8 cellular contexts compared by ENCODE assay signal in genomic region chr17:80764627-80765147, GRCh38.
DNase-seq lines count a peak whose midpoint lies in the region; ATAC-seq and TF ChIP-seq lines count a peak whose summit lies in the region.
"Not testable (repeated sequence)": the region's sequence is repeated elsewhere in the genome, so short reads cannot be mapped to it uniquely, and the experiment has no call there.

No MANE protein-coding gene starts in this region.

- not testable (repeated sequence) for H3K27me3 ChIP-seq in CD8-positive, alpha-beta memory T cell (ENCODE audit: insufficient read depth, low read length, poor library complexity, severe bottlenecking)

- H3K4me3 Mint-ChIP-seq in CD8-positive, alpha-beta memory T cell, result peak overlapping the region in 5 of 7 donors; percentile 60 to 82 (median 65)
- H3K4me3 Mint-ChIP-seq in WTC11, result not testable (repeated sequence)
- peak overlapping the region; percentile 51 for H3K4me3 Mint-ChIP-seq in activated T-cell treated with anti-CD3 and anti-CD28 coated beads, Interleukin-2, amount 50 U/mL, for 4 hours
- peak overlapping the region; percentile 37 for H3K4me3 Mint-ChIP-seq in activated naive CD8-positive, alpha-beta T cell treated with anti-CD3 and anti-CD28 coated beads, Interleukin-2, amount 10 ng/mL, durations not matched to agents 7 days and 5 days
- peak overlapping the region; percentile 44 to 75 (median 57) for H3K4me3 Mint-ChIP-seq in immature natural killer cell
- H3K4me3 Mint-ChIP-seq in stimulated activated naive CD8-positive, alpha-beta T cell treated with anti-CD3 and anti-CD28 coated beads, Interleukin-15, Interleukin-2, amounts not matched to agents 100 ng/mL and 50 ng/mL, for 24 hours, result peak overlapping the region; percentile 43

- H3K9me3 ChIP-seq in CD8-positive, alpha-beta memory T cell (ENCODE audit: low read length), result not testable (repeated sequence)

- ATAC-seq in WTC11; activated T-cell treated with anti-CD3 and anti-CD28 coated beads, Interleukin-2, amount 50 U/mL, for 4 hours; activated naive CD8-positive, alpha-beta T cell treated with anti-CD3 and anti-CD28 coated beads, Interleukin-2, amount 10 ng/mL, durations not matched to agents 7 days and 5 days (ENCODE audit: low read depth): not testable (repeated sequence)

- H3K27ac ChIP-seq in CD8-positive, alpha-beta memory T cell (ENCODE audit: low read depth, low read length), result not testable (repeated sequence)

- peak overlapping the region; percentile 40 for H3K4me3 ChIP-seq in CD8-positive, alpha-beta memory T cell (ENCODE audit: low read length)

- H3K4me1 ChIP-seq in CD8-positive, alpha-beta memory T cell (ENCODE audit: insufficient read depth, low read length), result peaks cover 51% of the 10 kb centered on the region

- H3K4me1 Mint-ChIP-seq in CD8-positive, alpha-beta memory T cell, result peaks cover 53 to 67% (median 65%) of the 10 kb centered on the region in 3 donors
- H3K4me1 Mint-ChIP-seq in WTC11, result not testable (repeated sequence)
- H3K4me1 Mint-ChIP-seq in activated T-cell treated with anti-CD3 and anti-CD28 coated beads, Interleukin-2, amount 50 U/mL, for 4 hours (ENCODE audit: low read depth), result peaks cover 67% of the 10 kb centered on the region
- peaks cover 62% of the 10 kb centered on the region for H3K4me1 Mint-ChIP-seq in activated naive CD8-positive, alpha-beta T cell treated with anti-CD3 and anti-CD28 coated beads, Interleukin-2, amount 10 ng/mL, durations not matched to agents 7 days and 5 days
- peaks cover 42 to 49% of the 10 kb centered on the region in 2 donors for H3K4me1 Mint-ChIP-seq in immature natural killer cell
- H3K4me1 Mint-ChIP-seq in stimulated activated naive CD8-positive, alpha-beta T cell treated with anti-CD3 and anti-CD28 coated beads, Interleukin-15, Interleukin-2, amounts not matched to agents 100 ng/mL and 50 ng/mL, for 24 hours (ENCODE audit: low read depth), result peaks cover 70% of the 10 kb centered on the region

- not testable (repeated sequence) for H3K27me3 Mint-ChIP-seq in CD8-positive, alpha-beta memory T cell; WTC11 (ENCODE audit: low read depth); activated T-cell treated with anti-CD3 and anti-CD28 coated beads, Interleukin-2, amount 50 U/mL, for 4 hours (ENCODE audit: low read depth); activated naive CD8-positive, alpha-beta T cell treated with anti-CD3 and anti-CD28 coated beads, Interleukin-2, amount 10 ng/mL, durations not matched to agents 7 days and 5 days; immature natural killer cell (ENCODE audit: low read depth in 3 of 3); stimulated activated naive CD8-positive, alpha-beta T cell treated with anti-CD3 and anti-CD28 coated beads, Interleukin-15, Interleukin-2, amounts not matched to agents 100 ng/mL and 50 ng/mL, for 24 hours

- not testable (repeated sequence) for H3K36me3 ChIP-seq in CD8-positive, alpha-beta memory T cell (ENCODE audit: insufficient read depth, low read length)

- not testable (repeated sequence) for H3K9me3 Mint-ChIP-seq in CD8-positive, alpha-beta memory T cell; WTC11; activated T-cell treated with anti-CD3 and anti-CD28 coated beads, Interleukin-2, amount 50 U/mL, for 4 hours; activated naive CD8-positive, alpha-beta T cell treated with anti-CD3 and anti-CD28 coated beads, Interleukin-2, amount 10 ng/mL, durations not matched to agents 7 days and 5 days; immature natural killer cell; stimulated activated naive CD8-positive, alpha-beta T cell treated with anti-CD3 and anti-CD28 coated beads, Interleukin-15, Interleukin-2, amounts not matched to agents 100 ng/mL and 50 ng/mL, for 24 hours

- not testable (repeated sequence) for DNase-seq in CD8-positive, alpha-beta memory T cell; WTC11 (ENCODE audit: low spot score); activated T-cell treated with anti-CD3 and anti-CD28 coated beads, Interleukin-2, amount 50 U/mL, for 4 hours; activated naive CD8-positive, alpha-beta T cell treated with anti-CD3 and anti-CD28 coated beads, Interleukin-2, amount 10 ng/mL, durations not matched to agents 7 days and 5 days; immature natural killer cell
- DNase-seq in KBM-7 (peak; percentile 70), OCI-M1 (lab: John Stamatoyannopoulos, UW) (peak; percentile 11)

- POLR2A ChIA-PET in CD8-positive, alpha-beta memory T cell (lab: Charles Lee); WTC11 (lab: Charles Lee): not testable (repeated sequence)
- POLR2A ChIA-PET in activated naive CD8-positive, alpha-beta T cell treated with anti-CD3 and anti-CD28 coated beads, Interleukin-2, amount 10 ng/mL, durations not matched to agents 7 days and 5 days (lab: Charles Lee), result interaction anchor here (1.4 kb wide), 1 partner anchor 10 kb away, joined by 3 read pairs; no protein-coding TSS in a partner anchor

- not testable (repeated sequence) for H3K36me3 Mint-ChIP-seq in CD8-positive, alpha-beta memory T cell; WTC11; immature natural killer cell
- H3K36me3 Mint-ChIP-seq in activated T-cell treated with anti-CD3 and anti-CD28 coated beads, Interleukin-2, amount 50 U/mL, for 4 hours (ENCODE audit: insufficient read depth), result peaks cover 14% of the 10 kb centered on the region
- peaks cover 14% of the 10 kb centered on the region for H3K36me3 Mint-ChIP-seq in activated naive CD8-positive, alpha-beta T cell treated with anti-CD3 and anti-CD28 coated beads, Interleukin-2, amount 10 ng/mL, durations not matched to agents 7 days and 5 days
- H3K36me3 Mint-ChIP-seq in stimulated activated naive CD8-positive, alpha-beta T cell treated with anti-CD3 and anti-CD28 coated beads, Interleukin-15, Interleukin-2, amounts not matched to agents 100 ng/mL and 50 ng/mL, for 24 hours (ENCODE audit: low read depth), result peaks cover 23% of the 10 kb centered on the region

- in situ Hi-C loops in KBM-7 (cut with MboI; ENCODE audit: low pct_unique_long_range_greater_than_20kb, low sequenced_read_pairs), result not testable (repeated sequence)

- not testable (repeated sequence) for TF ChIP-seq CTCF in WTC11 (IDR thresholded peaks at IDR 0.05)

- H3K27ac Mint-ChIP-seq in CD8-positive, alpha-beta memory T cell, result peak overlapping the region; percentile 48 to 96 (median 77)
- H3K27ac Mint-ChIP-seq in WTC11 (0 out of 2 replicates have a peak overlapping the region, but pooled peaks have one; percentile 32), immature natural killer cell (peak overlapping the region in 5 of 6 donors; percentile 66 to 81 (median 71))
- peak overlapping the region; percentile 77 for H3K27ac Mint-ChIP-seq in activated naive CD8-positive, alpha-beta T cell treated with anti-CD3 and anti-CD28 coated beads, Interleukin-2, amount 10 ng/mL, durations not matched to agents 7 days and 5 days
- peak overlapping the region; percentile 90 for H3K27ac Mint-ChIP-seq in stimulated activated naive CD8-positive, alpha-beta T cell treated with anti-CD3 and anti-CD28 coated beads, Interleukin-15, Interleukin-2, amounts not matched to agents 100 ng/mL and 50 ng/mL, for 24 hours

- CTCF ChIA-PET in CD8-positive, alpha-beta memory T cell (lab: Charles Lee); WTC11 (lab: Charles Lee): not testable (repeated sequence)

Comparison
In these comparisons a context has a peak if more than half of its experiments do, and no peak if none do; other contexts are left out.
1. H3K27ac Mint-ChIP-seq: peak in every context shown above with its lines; median percentile 90 in stimulated activated naive CD8-positive, alpha-beta T cell treated with anti-CD3 and anti-CD28 coated beads, Interleukin-15, Interleukin-2, amounts not matched to agents 100 ng/mL and 50 ng/mL, for 24 hours; 77 in CD8-positive, alpha-beta memory T cell; 77 in activated naive CD8-positive, alpha-beta T cell treated with anti-CD3 and anti-CD28 coated beads, Interleukin-2, amount 10 ng/mL, durations not matched to agents 7 days and 5 days; 71 in immature natural killer cell; 32 in WTC11.